Comparison of ENCODE assay signal across 10 cellular contexts in the genomic region with DNA sequence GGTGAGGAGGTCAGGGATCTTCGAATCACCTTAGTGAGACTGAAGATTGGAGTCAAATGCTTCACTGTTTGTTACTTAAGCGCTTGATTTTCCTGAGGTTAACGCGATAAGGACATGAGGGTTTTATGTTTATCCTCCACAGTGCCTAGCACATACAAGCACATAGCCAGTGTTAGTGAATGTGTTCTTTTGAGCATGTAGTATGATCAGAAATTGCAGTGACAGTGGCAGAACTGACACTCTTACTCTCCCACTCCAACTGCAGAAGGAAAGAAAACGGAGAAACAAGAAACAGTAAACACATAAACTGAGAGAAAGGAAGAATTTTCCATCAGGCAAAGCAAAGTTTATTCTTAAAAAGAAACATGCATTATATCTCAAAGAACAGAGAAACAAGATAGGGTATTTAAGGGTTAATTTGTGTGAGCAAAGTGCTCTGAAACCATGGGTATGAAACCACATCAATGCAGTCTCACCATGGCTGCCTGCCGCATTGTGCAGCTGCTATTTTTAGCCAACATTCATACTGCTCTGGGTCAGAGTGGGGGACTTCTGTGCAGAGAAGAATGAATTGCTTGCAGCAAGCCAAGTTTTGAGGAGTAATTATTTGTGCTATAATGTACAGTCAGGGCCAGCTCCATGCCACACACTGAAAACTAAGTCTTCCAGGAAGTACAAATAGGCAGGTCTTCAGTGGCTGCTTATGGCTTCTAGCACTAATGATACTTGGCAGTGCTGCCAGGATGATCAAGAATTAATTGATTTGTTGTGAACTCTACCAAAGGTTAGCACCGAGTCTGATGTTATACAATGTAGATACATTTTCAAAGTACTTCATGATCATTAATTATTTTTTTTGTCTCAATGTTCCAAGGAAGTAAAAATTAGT.
DNase-seq lines count a peak whose midpoint lies in the region; FAIRE-seq and TF ChIP-seq lines count a peak whose summit lies in the region.
"Had no signal": no experiment of that assay in that cellular context is flagged by ENCODE, and none has a peak within 500 bp of the region (broad histone marks: within the 10 kb centered on the region; RNA-seq: fewer than 3 reads in every experiment).

No MANE protein-coding gene starts in this region.

- no peaks in the 10 kb centered on the region for H4K20me1 ChIP-seq in fibroblast of lung (ENCODE audit: control insufficient read depth, extremely low read depth, insufficient read depth, low read length)

- peak overlapping the region; percentile 6 for H3K27ac ChIP-seq in fibroblast of lung (ENCODE audit: insufficient read depth, low read length)
- H3K27ac ChIP-seq in ovary, result no peak overlapping the region
- H3K27ac ChIP-seq in esophagus muscularis mucosa (replicated peaks in 1 of 4), result no peak overlapping the region
- H3K27ac ChIP-seq: 22Rv1, VCaP had no signal

- DNase-seq in NCI-H1105 treated with DMSO at 0.1 percent for 48 hours (lab: John Stamatoyannopoulos, UW) (peak; percentile 35), NCI-H1105 (lab: John Stamatoyannopoulos, UW) (no peak), H54 (ENCODE audit: insufficient read length, low spot score) (peak; percentile 39), NAMALWA (ENCODE audit: low spot score) (peak; percentile 45), fibroblast of lung (ENCODE audit: low read depth in 2 of 2) (peak; percentile 78 to 98), ovary (no peak), posterior vena cava (ENCODE audit: low spot score) (no peak), esophagus muscularis mucosa (ENCODE audit: extremely low spot score) (no peak)

- 43 to 58% (median 49%) methylated on average over 7 of the region's 7 CpGs for WGBS in ovary, 3 donors
- 65% methylated on average over 7 of the region's 7 CpGs for WGBS in esophagus muscularis mucosa

- no peaks in the 10 kb centered on the region for H3K79me2 ChIP-seq in fibroblast of lung (ENCODE audit: control insufficient read depth, insufficient read depth, low read length)

- FAIRE-seq in H54 (lab: Jason Lieb, UNC), result peak; percentile 96

- intact Hi-C loops in ovary (cut with DNase I) (no loop called here), posterior vena cava (cut with DNase I) (no loop called here), esophagus muscularis mucosa (cut with DNase I) (no loop called here)

- no peak for TF ChIP-seq POLR2A in H54 (IDR thresholded peaks at IDR 0.05; ENCODE audit: low read depth, low read length)
- no peak for TF ChIP-seq POLR2A in ovary (IDR thresholded peaks at IDR 0.05)
- TF ChIP-seq POLR2A in esophagus muscularis mucosa (IDR thresholded peaks at IDR 0.05; ENCODE audit: low read depth), result no peak

- H3K4me1 ChIP-seq in fibroblast of lung (ENCODE audit: control insufficient read depth, extremely low read depth, insufficient read depth, low read length), result no peaks in the 10 kb centered on the region
- peaks cover 2% of the 10 kb centered on the region for H3K4me1 ChIP-seq in ovary (ENCODE audit: insufficient read depth)
- H3K4me1 ChIP-seq in esophagus muscularis mucosa, result peaks cover 0 to 12% (median 10%) of the 10 kb centered on the region in 4 donors

- H3K9ac ChIP-seq in fibroblast of lung (ENCODE audit: insufficient read depth, low read length), result no peak overlapping the region

- H3K27me3 ChIP-seq in fibroblast of lung (ENCODE audit: control insufficient read depth, insufficient read depth, low read length) (no peaks in the 10 kb centered on the region), ovary (no peaks in the 10 kb centered on the region), esophagus muscularis mucosa (no peaks in the 10 kb centered on the region)

- TF ChIP-seq CTCF in fibroblast of lung (conservative IDR thresholded peaks at IDR 0.05 in 1 of 2, IDR thresholded peaks at IDR 0.05 in 1 of 2; ENCODE audit: low read depth in 1 of 2, low read length in 2 of 2) (no peak), ovary (IDR thresholded peaks at IDR 0.05) (no peak), esophagus muscularis mucosa (IDR thresholded peaks at IDR 0.05) (no peak)

- H3K9me3 ChIP-seq in fibroblast of lung (ENCODE audit: control insufficient read depth, insufficient read depth, low read depth, low read length), result no peaks in the 10 kb centered on the region
- no peaks in the 10 kb centered on the region for H3K9me3 ChIP-seq in ovary
- H3K9me3 ChIP-seq in esophagus muscularis mucosa, result peaks cover 0 to 12% (median 2%) of the 10 kb centered on the region in 4 donors

- peak overlapping the region; percentile 46 for H3K4me2 ChIP-seq in fibroblast of lung (ENCODE audit: extremely low read depth, insufficient read depth, low read length)

- peak overlapping the region; percentile 25 for H2AFZ ChIP-seq in fibroblast of lung (ENCODE audit: low read length)

- H3K4me3 ChIP-seq in fibroblast of lung (replicated peaks in 1 of 4; ENCODE audit: control extremely low read depth in 1 of 4, insufficient read depth in 1 of 4, low read depth in 3 of 4, low read length in 4 of 4) (no peak overlapping the region), ovary (no peak overlapping the region), esophagus muscularis mucosa (no peak overlapping the region)

- no peak for TF ChIP-seq EP300 in ovary (IDR thresholded peaks at IDR 0.05)
- TF ChIP-seq EP300 in esophagus muscularis mucosa (IDR thresholded peaks at IDR 0.05), result no peak

- H3K36me3 ChIP-seq in fibroblast of lung (ENCODE audit: control insufficient read depth, insufficient read depth, low read length) (no peaks in the 10 kb centered on the region), ovary (no peaks in the 10 kb centered on the region), esophagus muscularis mucosa (no peaks in the 10 kb centered on the region)

Comparison
In these comparisons a context has a peak if more than half of its experiments do, and no peak if none do; other contexts are left out.
1. DNase-seq: peak in NCI-H1105 treated with DMSO at 0.1 percent for 48 hours (single experiment), H54 (single experiment), NAMALWA (single experiment) and fibroblast of lung (2 of 2); none in NCI-H1105 (single experiment), ovary (0 of 5), posterior vena cava (single experiment) and esophagus muscularis mucosa (single experiment).